21 cellular contexts compared by ENCODE assay signal in genomic region chr2:56523815-56524214, GRCh38.
"Had no signal": no experiment of that assay in that cellular context is flagged by ENCODE, and none has a peak within 500 bp of the region (broad histone marks: within the 10 kb centered on the region; RNA-seq: fewer than 3 reads in every experiment).

No MANE protein-coding gene starts in this region.

- H3K36me3 ChIP-seq: esophagus squamous epithelium, heart right ventricle, thyroid gland, upper lobe of right lung, WERI-Rb-1 had no signal

- H3K4me3 ChIP-seq: dorsolateral prefrontal cortex, esophagus squamous epithelium, heart right ventricle, thyroid gland, upper lobe of right lung had no signal

- H3K9me3 ChIP-seq: esophagus squamous epithelium, heart right ventricle, thyroid gland, upper lobe of right lung had no signal

- DNase-seq: activated CD4-positive, alpha-beta T cell treated with anti-CD3 and anti-CD28 coated beads, Interleukin-2, amount 10 ng/mL, durations not matched to agents 7 days and 5 days; activated CD4-positive, CD25-positive, alpha-beta regulatory T cell treated with anti-CD3 and anti-CD28 coated beads, Interleukin-2, amount 50 U/mL, for 72 hours; activated CD8-positive, alpha-beta memory T cell treated with anti-CD3 and anti-CD28 coated beads, Interleukin-2, amount 10 ng/mL, durations not matched to agents 7 days and 5 days; activated CD8-positive, alpha-beta T cell treated with anti-CD3 and anti-CD28 coated beads for 36 hours; activated effector memory CD4-positive, alpha-beta T cell treated with anti-CD3 and anti-CD28 coated beads, Interleukin-2, amount 50 U/mL, for 16 hours; activated naive CD4-positive, alpha-beta T cell treated with anti-CD3 and anti-CD28 coated beads, Interleukin-2, amount 50 U/mL, for 16 hours; activated naive CD8-positive, alpha-beta T cell treated with anti-CD3 and anti-CD28 coated beads, Interleukin-2, amount 50 U/mL, for 24 hours; activated T-cell treated with anti-CD3 and anti-CD28 coated beads for 4 hours; aorta; dorsolateral prefrontal cortex; esophagus squamous epithelium; heart right ventricle; left colon; stimulated activated CD4-positive, alpha-beta T cell treated with anti-CD3 and anti-CD28 coated beads, Interleukin-1b, Interleukin-23, amount 100 ng/mL, for 48 hours; substantia nigra; thyroid gland; upper lobe of right lung; WERI-Rb-1 had no signal

- H3K4me1 ChIP-seq: esophagus squamous epithelium had no signal

- ATAC-seq: activated CD8-positive, alpha-beta memory T cell treated with anti-CD3 and anti-CD28 coated beads, Interleukin-2, amount 10 ng/mL, durations not matched to agents 7 days and 5 days; activated CD8-positive, alpha-beta T cell treated with anti-CD3 and anti-CD28 coated beads for 36 hours; activated naive CD8-positive, alpha-beta T cell treated with anti-CD3 and anti-CD28 coated beads, Interleukin-2, amount 50 U/mL, for 24 hours; left colon; natural killer cell treated with Interleukin-12 subunit alpha and Interleukin-12 subunit beta and Interleukin-15 and Interleukin-18, amount 100 ng/mL, for 72 hours; upper lobe of right lung had no signal

- FAIRE-seq: colon, keratinocyte had no signal

- H3K27ac ChIP-seq: dorsolateral prefrontal cortex, esophagus squamous epithelium, upper lobe of right lung, WERI-Rb-1 had no signal

- H3K27me3 ChIP-seq: esophagus squamous epithelium, heart right ventricle, thyroid gland, upper lobe of right lung had no signal
